ENCODE assay signal across 8 cellular contexts in the genomic region with DNA sequence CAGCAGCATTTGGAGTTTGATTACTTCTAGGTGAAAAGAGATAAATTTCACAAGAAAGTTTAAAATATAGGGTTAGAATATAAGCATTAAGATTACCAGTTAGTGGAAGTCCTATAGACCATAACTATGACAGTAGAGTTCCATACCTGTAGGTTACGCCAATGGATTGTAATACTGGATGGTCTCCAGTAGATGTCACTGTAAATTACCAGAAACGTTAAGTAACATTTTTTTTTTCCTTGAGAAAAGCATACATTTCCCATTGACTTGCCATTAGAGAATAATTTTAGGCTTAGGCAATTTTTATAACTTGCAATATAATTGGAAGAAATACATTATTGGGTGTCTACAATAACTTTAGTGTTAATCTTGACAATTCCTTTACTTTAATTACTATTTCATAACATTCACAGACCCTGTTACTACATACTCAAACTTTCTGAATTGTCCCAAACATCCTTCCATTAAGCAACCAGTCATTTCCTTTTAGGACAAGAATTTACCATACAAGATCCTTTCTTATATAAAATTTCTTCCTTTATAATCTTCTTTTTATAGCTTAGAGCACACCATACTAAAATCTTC.
A peak's percentile ranks its signal among the peaks of the same experiment; 100 is the strongest.
DNase-seq lines count a peak whose midpoint lies in the region; ATAC-seq, FAIRE-seq and TF ChIP-seq lines count a peak whose summit lies in the region.

No MANE protein-coding gene starts in this region.

- H4K91ac ChIP-seq in H9 (ENCODE audit: insufficient read length, low read depth, low read length) = no peak overlapping the region

- peaks cover 6 to 15% (median 9%) of the 10 kb centered on the region in 3 experiments for H3K36me3 Mint-ChIP-seq in H9 (ENCODE audit: insufficient read depth in 1 of 3, low read depth in 3 of 3)
- H3K36me3 Mint-ChIP-seq in activated naive CD4-positive, alpha-beta T cell treated with anti-CD3 and anti-CD28 coated beads, Interleukin-2, amount 50 U/mL, for 72 hours = no peaks in the 10 kb centered on the region

- no peak overlapping the region for H3K23ac ChIP-seq in H9 (ENCODE audit: insufficient read length, low read depth, low read length)

- no peak overlapping the region for H4K8ac ChIP-seq in H9 (replicated peaks; ENCODE audit: insufficient read length, low read depth, low read length)

- no peak overlapping the region for H3K27ac Mint-ChIP-seq in H9
- no peak overlapping the region for H3K27ac Mint-ChIP-seq in activated naive CD4-positive, alpha-beta T cell treated with anti-CD3 and anti-CD28 coated beads, Interleukin-2, amount 50 U/mL, for 72 hours

- peaks cover 5 to 7% of the 10 kb centered on the region in 2 experiments for H3K9me3 Mint-ChIP-seq in H9
- no peaks in the 10 kb centered on the region for H3K9me3 Mint-ChIP-seq in activated naive CD4-positive, alpha-beta T cell treated with anti-CD3 and anti-CD28 coated beads, Interleukin-2, amount 50 U/mL, for 72 hours

- TF ChIP-seq CTCF in H9 (conservative IDR thresholded peaks at IDR 0.05) (peak; percentile 80), cardiac fibroblast (IDR thresholded peaks at IDR 0.05; ENCODE audit: low read depth, low read length) (peak; percentile 57), pancreas (IDR thresholded peaks at IDR 0.05) (peak; percentile 18 to 44 (median 33))

- peaks cover 9 to 16% of the 10 kb centered on the region in 2 experiments for H3K4me1 Mint-ChIP-seq in H9

- H4K20me1 ChIP-seq in H9 (ENCODE audit: control insufficient read depth, insufficient read depth, insufficient read length) = no peaks in the 10 kb centered on the region

- ATAC-seq in pancreas = peak in 2 of 4 donors; percentile 48 to 59
- no peak for ATAC-seq in activated naive CD4-positive, alpha-beta T cell treated with anti-CD3 and anti-CD28 coated beads, Interleukin-2, amount 50 U/mL, for 72 hours

- H2BK5ac ChIP-seq in H9 (ENCODE audit: insufficient read length, low read length) = no peak overlapping the region

- H3K27me3 ChIP-seq in H9 (ENCODE audit: insufficient read depth, low read length) (no peaks in the 10 kb centered on the region), pancreas (peaks cover 0 to 3% (median 0%) of the 10 kb centered on the region in 4 donors)

- H3K79me1 ChIP-seq in H9 (ENCODE audit: insufficient read depth, low read depth, low read length, poor library complexity, severe bottlenecking) = no peaks in the 10 kb centered on the region

- WGBS in H9 (ENCODE audit: extremely low coverage, insufficient read length, low lambda C conversion rate) = no CpG with 5 or more reads among the region's 2 CpGs
- WGBS in pancreas, 2 donors = 2 to 10% methylated on average over 2 of the region's 2 CpGs

- no peak overlapping the region for H2BK120ac ChIP-seq in H9 (ENCODE audit: low read depth, low read length, poor library complexity, severe bottlenecking)

- no peak overlapping the region for H3K4me2 ChIP-seq in H9 (ENCODE audit: insufficient read depth, insufficient read length, low read length)

- intact Hi-C loops in pancreas (cut with DNase I) = no loop called here

- H3K27me3 Mint-ChIP-seq in H9 (ENCODE audit: low read depth) = no peaks in the 10 kb centered on the region

- H3K4me3 Mint-ChIP-seq in H9 = no peak overlapping the region

- DNase-seq in DMS 273 (lab: John Stamatoyannopoulos, UW; ENCODE audit: unreplicated experiment) = peak; percentile 44
- no peak for DNase-seq in DMS 273 treated with DMSO at 0.1 percent for 48 hours (lab: John Stamatoyannopoulos, UW)
- no peak for DNase-seq in H9
- peak; percentile 4 for DNase-seq in NCI-H1417 treated with DMSO at 0.1 percent for 48 hours (lab: John Stamatoyannopoulos, UW)
- DNase-seq in cardiac fibroblast (ENCODE audit: low read depth in 2 of 2) = peak; percentile 21 to 56
- no peak for DNase-seq in pancreas
- DNase-seq in activated naive CD4-positive, alpha-beta T cell treated with anti-CD3 and anti-CD28 coated beads, Interleukin-2, amount 50 U/mL, for 72 hours (ENCODE audit: low spot score in 2 of 2) = no peak
- DNase-seq in NK-92 (lab: John Stamatoyannopoulos, UW; ENCODE audit: unreplicated experiment) = no peak

- H3K4me3 ChIP-seq in cardiac fibroblast (replicated peaks in 1 of 2; ENCODE audit: low read depth in 2 of 2, low read length in 2 of 2) = no peak overlapping the region
- H3K4me3 ChIP-seq in pancreas = no peak overlapping the region

- H2BK15ac ChIP-seq in H9 (ENCODE audit: low read depth, low read length) = no peak overlapping the region

- H3K9ac ChIP-seq in H9 (ENCODE audit: extremely low read depth, insufficient read length, low read length) = no peak overlapping the region

- no peak overlapping the region for H4K5ac ChIP-seq in H9 (ENCODE audit: insufficient read length, low read depth, low read length)

- H3K36me3 ChIP-seq in pancreas = no peaks in the 10 kb centered on the region

- peak; percentile 41 for FAIRE-seq in pancreas (lab: Jason Lieb, UNC)

- H2AFZ ChIP-seq in H9 (ENCODE audit: low read length) = no peak overlapping the region

- H2AK5ac ChIP-seq in H9 (ENCODE audit: insufficient read length, low read length) = no peak overlapping the region

- no peak overlapping the region for H3T11ph ChIP-seq in H9 (ENCODE audit: low read length)

- peaks cover 2% of the 10 kb centered on the region; the same call in 1 of the 2 replicates for H3K4me1 ChIP-seq in H9 (ENCODE audit: insufficient read depth, low read length)
- H3K4me1 ChIP-seq in pancreas = no peaks in the 10 kb centered on the region

- no peak overlapping the region for H3K4ac ChIP-seq in H9 (ENCODE audit: low read depth, low read length)

- H3K79me2 ChIP-seq in H9 (ENCODE audit: insufficient read depth, low read length) = no peaks in the 10 kb centered on the region

- H3K23me2 ChIP-seq in H9 (ENCODE audit: insufficient read length, low read depth, low read length, poor library complexity, severe bottlenecking) = no peaks in the 10 kb centered on the region

- no peak overlapping the region for H3K56ac ChIP-seq in H9 (ENCODE audit: insufficient read length, low read depth, low read length)

- no peak overlapping the region for H3K14ac ChIP-seq in H9 (ENCODE audit: insufficient read depth, low read length)

- H3K18ac ChIP-seq in H9 (ENCODE audit: insufficient read length, low read depth, low read length) = no peak overlapping the region

- peaks cover 9% of the 10 kb centered on the region for H3K9me3 ChIP-seq in H9 (ENCODE audit: control insufficient read depth, low read depth, low read length)
- no peaks in the 10 kb centered on the region for H3K9me3 ChIP-seq in pancreas

- H3K27ac ChIP-seq in H9 (ENCODE audit: insufficient read length, low read depth, low read length) (no peak overlapping the region), pancreas (no peak overlapping the region)

- H2BK12ac ChIP-seq in H9 (ENCODE audit: insufficient read length, low read depth, low read length) = no peak overlapping the region

- H2BK20ac ChIP-seq in H9 (ENCODE audit: low read depth, low read length, poor library complexity, severe bottlenecking) = no peak overlapping the region

Comparison
In these comparisons a context has a peak if more than half of its experiments do, and no peak if none do; other contexts are left out.
1. DNase-seq: peak in DMS 273 (single experiment), NCI-H1417 treated with DMSO at 0.1 percent for 48 hours (single experiment) and cardiac fibroblast (2 of 2); none in DMS 273 treated with DMSO at 0.1 percent for 48 hours (single experiment), H9 (single experiment), pancreas (0 of 6), activated naive CD4-positive, alpha-beta T cell treated with anti-CD3 and anti-CD28 coated beads, Interleukin-2, amount 50 U/mL, for 72 hours (0 of 2) and NK-92 (single experiment).
2. Peak in every context shown above with its lines, with median percentiles within 50 percentile points of each other: CTCF ChIP-seq.